9 cellular contexts compared by ENCODE assay signal in genomic region chr18:52844323-52844722, GRCh38.
"Had no signal": no experiment of that assay in that cellular context is flagged by ENCODE, and none has a peak within 500 bp of the region (broad histone marks: within the 10 kb centered on the region; RNA-seq: fewer than 3 reads in every experiment).

No MANE protein-coding gene starts in this region.

- ATAC-seq: GM23338 had no signal

- H2AFZ ChIP-seq: GM23338 had no signal

- FAIRE-seq: H1, H54, HTR-8/SVneo had no signal

- H3K27ac ChIP-seq: HL-60, KMS-11 had no signal

- H3K4me2 ChIP-seq: GM23338, KMS-11 had no signal

- DNase-seq: H9, HCEC 1CT, KBM-7 had no signal

- H3K9ac ChIP-seq: KMS-11 had no signal

- H3K4me3 ChIP-seq: GM23338 had no signal
